13 cellular contexts compared by ENCODE assay signal in genomic region chr3:77247817-77248216, GRCh38.
DNase-seq lines count a peak whose midpoint lies in the region; ATAC-seq and TF ChIP-seq lines count a peak whose summit lies in the region.
"Had no signal": no experiment of that assay in that cellular context is flagged by ENCODE, and none has a peak within 500 bp of the region (broad histone marks: within the 10 kb centered on the region; RNA-seq: fewer than 3 reads in every experiment).

No MANE protein-coding gene starts in this region.

- H3K27me3 ChIP-seq in cardiac muscle cell (no peaks in the 10 kb centered on the region), smooth muscle cell (ENCODE audit: low read depth) (no peaks in the 10 kb centered on the region), H7 (ENCODE audit: control insufficient read depth, insufficient read depth, low read length) (no peaks in the 10 kb centered on the region)
- H3K27me3 ChIP-seq: BLaER1 treated with 17β-estradiol and CSF1 and Interleukin-3, amounts not matched to agents 10 nM and 100 nM had no signal

- peak overlapping the region; percentile 61 for H3K4me2 ChIP-seq in smooth muscle cell
- H3K4me2 ChIP-seq: BLaER1 treated with 17β-estradiol and CSF1 and Interleukin-3, amounts not matched to agents 10 nM and 100 nM had no signal

- no peaks in the 10 kb centered on the region for H3K9me3 ChIP-seq in cardiac muscle cell (ENCODE audit: low read depth)
- no peaks in the 10 kb centered on the region for H3K9me3 ChIP-seq in smooth muscle cell (replicated peaks; ENCODE audit: low read depth)
- no peaks in the 10 kb centered on the region for H3K9me3 ChIP-seq in mucosa of descending colon

- no peaks in the 10 kb centered on the region for H3K79me2 ChIP-seq in smooth muscle cell (ENCODE audit: low read depth)

- no peaks in the 10 kb centered on the region for H4K20me1 ChIP-seq in smooth muscle cell (ENCODE audit: low read depth)
- H4K20me1 ChIP-seq: BLaER1 treated with 17β-estradiol and CSF1 and Interleukin-3, amounts not matched to agents 10 nM and 100 nM had no signal

- no peaks in the 10 kb centered on the region for H3K36me3 ChIP-seq in cardiac muscle cell
- no peaks in the 10 kb centered on the region for H3K36me3 ChIP-seq in smooth muscle cell (ENCODE audit: low read depth)
- no peaks in the 10 kb centered on the region for H3K36me3 ChIP-seq in mucosa of descending colon (ENCODE audit: low read depth)
- no peaks in the 10 kb centered on the region for H3K36me3 ChIP-seq in H7 (replicated peaks; ENCODE audit: control insufficient read depth, insufficient read depth, low read length)
- H3K36me3 ChIP-seq: BLaER1 treated with 17β-estradiol and CSF1 and Interleukin-3, amounts not matched to agents 10 nM and 100 nM had no signal

- intact Hi-C loops in left cardiac atrium (cut with DNase I) (no loop called here), mucosa of descending colon (cut with DNase I, micrococcal nuclease) (no loop called here)

- H3K4me3 Mint-ChIP-seq in chondrocyte (ENCODE audit: unreplicated experiment) = no peak overlapping the region

- H3K9ac ChIP-seq in smooth muscle cell (ENCODE audit: low read depth) = peak overlapping the region; percentile 67
- H3K9ac ChIP-seq: BLaER1 treated with 17β-estradiol and CSF1 and Interleukin-3, amounts not matched to agents 10 nM and 100 nM had no signal

- no peaks in the 10 kb centered on the region for H3K27me3 Mint-ChIP-seq in chondrocyte (ENCODE audit: low read depth)
- H3K27me3 Mint-ChIP-seq: CD4-positive, CD25-positive, alpha-beta regulatory T cell had no signal

- H2AFZ ChIP-seq in smooth muscle cell (ENCODE audit: low read depth) = no peak overlapping the region

- H3K27ac Mint-ChIP-seq in chondrocyte (ENCODE audit: unreplicated experiment) = peak overlapping the region; percentile 24
- H3K27ac Mint-ChIP-seq: CD4-positive, CD25-positive, alpha-beta regulatory T cell had no signal

- TF ChIP-seq CTCF in cardiac muscle cell (IDR thresholded peaks at IDR 0.05; ENCODE audit: low read depth, low read length) (no peak), chondrocyte (IDR thresholded peaks at IDR 0.05) (no peak), smooth muscle cell (IDR thresholded peaks at IDR 0.05; ENCODE audit: borderline replicate concordance, insufficient read depth, poor library complexity, severe bottlenecking) (no peak), mucosa of descending colon (IDR thresholded peaks at IDR 0.05) (no peak)

- peaks cover 2% of the 10 kb centered on the region for H3F3A ChIP-seq in smooth muscle cell (ENCODE audit: low read depth)

- peaks cover 17% of the 10 kb centered on the region for H3K4me1 ChIP-seq in cardiac muscle cell (ENCODE audit: low read depth)
- H3K4me1 ChIP-seq in smooth muscle cell (ENCODE audit: low read depth) = peaks cover 9% of the 10 kb centered on the region
- no peaks in the 10 kb centered on the region for H3K4me1 ChIP-seq in mucosa of descending colon (ENCODE audit: low read depth)

- 54% methylated on average over 7 of the region's 7 CpGs for WGBS in smooth muscle cell (ENCODE audit: low lambda C conversion rate)

- H3K27ac ChIP-seq in cardiac muscle cell (peak overlapping the region; percentile 85), smooth muscle cell (ENCODE audit: low read depth) (peak overlapping the region; percentile 91)
- H3K27ac ChIP-seq: 22Rv1; BLaER1 treated with 17β-estradiol and CSF1 and Interleukin-3, amounts not matched to agents 10 nM and 100 nM had no signal

- H3K36me3 Mint-ChIP-seq in chondrocyte (ENCODE audit: low read depth) = no peaks in the 10 kb centered on the region
- H3K36me3 Mint-ChIP-seq: CD4-positive, CD25-positive, alpha-beta regulatory T cell had no signal

- peaks cover 30% of the 10 kb centered on the region for H3K4me1 Mint-ChIP-seq in chondrocyte (ENCODE audit: low read depth)
- H3K4me1 Mint-ChIP-seq: CD4-positive, CD25-positive, alpha-beta regulatory T cell had no signal

- H3K9me3 Mint-ChIP-seq in chondrocyte (ENCODE audit: low read depth) = no peaks in the 10 kb centered on the region

- H3K4me3 ChIP-seq in cardiac muscle cell (no peak overlapping the region), smooth muscle cell (no peak overlapping the region), mucosa of descending colon (no peak overlapping the region), H7 (ENCODE audit: insufficient read depth, low read depth, low read length) (no peak overlapping the region)
- H3K4me3 ChIP-seq: BLaER1 treated with 17β-estradiol and CSF1 and Interleukin-3, amounts not matched to agents 10 nM and 100 nM had no signal

- ATAC-seq in left cardiac atrium (no peak), mucosa of descending colon (no peak)

- DNase-seq in cardiac muscle cell (ENCODE audit: low read depth in 1 of 2, low spot score in 1 of 2) = no peak
- DNase-seq in left cardiac atrium = no peak
- DNase-seq in chondrocyte (ENCODE audit: low spot score) = no peak
- DNase-seq in islet precursor cell = peak; percentile 54
- DNase-seq in smooth muscle cell (lab: John Stamatoyannopoulos, UW; ENCODE audit: unreplicated experiment) = no peak
- DNase-seq in KG1 (lab: John Stamatoyannopoulos, UW) = no peak
- no peak for DNase-seq in mucosa of descending colon
- DNase-seq in H7 = no peak
- DNase-seq: AML-193; CD4-positive, CD25-positive, alpha-beta regulatory T cell; DMS53 had no signal
